ENCODE assay signal across 12 cellular contexts in genomic region chr3:130122891-130123775, GRCh38. TPM values are rescaled to one million over a fixed set of nuclear protein-coding genes. Genes with fewer than 3 reads are reported as not detected.
DNase-seq lines count a peak whose midpoint lies in the region; ATAC-seq, FAIRE-seq and TF ChIP-seq lines count a peak whose summit lies in the region.
"Not testable (repeated sequence)": the region's sequence is repeated elsewhere in the genome, so short reads cannot be mapped to it uniquely, and the experiment has no call there.
"Had no signal": no experiment of that assay in that cellular context is flagged by ENCODE, and none has a peak within 500 bp of the region (broad histone marks: within the 10 kb centered on the region; RNA-seq: fewer than 3 reads in every experiment).

No MANE protein-coding gene starts in this region.

- H3K27me3 ChIP-seq in IMR-90 (ENCODE audit: control insufficient read depth, insufficient read depth, low read length); bronchial epithelial cell (ENCODE audit: control insufficient read depth, insufficient read depth, low read length); skeletal muscle satellite cell (ENCODE audit: control insufficient read depth, insufficient read depth, low read length): not testable (repeated sequence)

- H3K4me3 ChIP-seq in IMR-90 (ENCODE audit: insufficient read depth, low read depth, low read length); bronchial epithelial cell (ENCODE audit: low read depth, low read length); epithelial cell of esophagus (ENCODE audit: low read length); skeletal muscle satellite cell (ENCODE audit: low read length): not testable (repeated sequence)

- H3K4me1 Mint-ChIP-seq in neural crest cell, result peaks cover 15% of the 10 kb centered on the region

- not testable (repeated sequence) for H2AK9ac ChIP-seq in IMR-90 (replicated peaks; ENCODE audit: low read depth, low read length, poor library complexity)

- H4K5ac ChIP-seq in IMR-90 (ENCODE audit: low read depth, low read length), result peak overlapping the region; percentile 39; the same call in 1 of the 2 replicates

- H3K18ac ChIP-seq in IMR-90 (ENCODE audit: low read depth, low read length), result peak overlapping the region; percentile 61; the same call in 1 of the 2 replicates

- H3K56ac ChIP-seq in IMR-90 (ENCODE audit: extremely low read depth, insufficient read depth, low read length), result not testable (repeated sequence)

- peak overlapping the region; percentile 65 for H4K91ac ChIP-seq in IMR-90 (ENCODE audit: insufficient read depth, low read depth, low read length)

- H3K9me3 ChIP-seq in IMR-90 (ENCODE audit: control insufficient read depth, insufficient read depth, low read length); skeletal muscle satellite cell (replicated peaks; ENCODE audit: low read length): not testable (repeated sequence)

- intact Hi-C loops in IMR-90 (cut with micrococcal nuclease), result not testable (repeated sequence)

- H2AK5ac ChIP-seq in IMR-90 (ENCODE audit: low read depth, low read length), result not testable (repeated sequence)

- not testable (repeated sequence) for H3K9me1 ChIP-seq in IMR-90 (ENCODE audit: insufficient read depth, low read length)

- peak overlapping the region; percentile 29 for H3K27ac Mint-ChIP-seq in neural crest cell (ENCODE audit: unreplicated experiment)

- CTCF ChIA-PET in IMR-90 (lab: Yijun Ruan, JAX), result not testable (repeated sequence)

- not testable (repeated sequence) for TF ChIP-seq RAD21 in IMR-90 (IDR thresholded peaks at IDR 0.05; ENCODE audit: low read length)

- FAIRE-seq in bronchial epithelial cell (lab: Jason Lieb, UNC), result not testable (repeated sequence)

- DNase-seq in EH (ENCODE audit: low read depth) (peak; percentile 60), IMR-90 (peak; percentile 15), bronchial epithelial cell (ENCODE audit: low read depth) (peak; percentile 38), epithelial cell of esophagus (ENCODE audit: low read depth) (peak; percentile 14), left kidney (ENCODE audit: low read depth, low spot score) (peak; percentile 35)
- not testable (repeated sequence) for DNase-seq in neural crest cell (ENCODE audit: low read depth, low spot score)

- not testable (repeated sequence) for H2BK5ac ChIP-seq in IMR-90 (ENCODE audit: low read depth, low read length, poor library complexity, severe bottlenecking)

- H3K36me3 Mint-ChIP-seq in neural crest cell (ENCODE audit: low read depth), result not testable (repeated sequence)

- not testable (repeated sequence) for BruUV-seq in IMR-90 (replicated peaks; lab: Mats Ljungman, UMichigan)

- H3K9me3 Mint-ChIP-seq in neural crest cell, result not testable (repeated sequence)

- H2BK15ac ChIP-seq in IMR-90 (ENCODE audit: low read depth, low read length), result not testable (repeated sequence)

- not testable (repeated sequence) for H2BK120ac ChIP-seq in IMR-90 (ENCODE audit: low read depth, low read length)

- not testable (repeated sequence) for TF ChIP-seq CTCF in IMR-90 (conservative IDR thresholded peaks at IDR 0.05; ENCODE audit: low read depth, low read length); bronchial epithelial cell (IDR thresholded peaks at IDR 0.05; ENCODE audit: insufficient read depth, low read length, severe bottlenecking); epithelial cell of esophagus (IDR thresholded peaks at IDR 0.05; ENCODE audit: insufficient read depth, low read depth, low read length, missing control alignments); neural crest cell (conservative IDR thresholded peaks at IDR 0.05)

- not testable (repeated sequence) for H3K36me3 ChIP-seq in IMR-90 (ENCODE audit: control insufficient read depth, insufficient read depth, low read length); bronchial epithelial cell (ENCODE audit: control insufficient read depth, insufficient read depth, low read length); skeletal muscle satellite cell (ENCODE audit: insufficient read depth, low read length)

- POLR2A ChIA-PET in IMR-90 (lab: Charles Lee; ENCODE audit: unreplicated experiment), result not testable (repeated sequence)

- H3K4me1 ChIP-seq in IMR-90 (ENCODE audit: control insufficient read depth, insufficient read depth, low read length); skeletal muscle satellite cell (ENCODE audit: control insufficient read depth, insufficient read depth, low read length): not testable (repeated sequence)

- not testable (repeated sequence) for H3K4me2 ChIP-seq in IMR-90 (ENCODE audit: low read depth, low read length)
- peak overlapping the region; percentile 25 for H3K4me2 ChIP-seq in skeletal muscle satellite cell (ENCODE audit: low read length)

- H2BK20ac ChIP-seq in IMR-90 (ENCODE audit: low read depth, low read length), result not testable (repeated sequence)

- H3K4ac ChIP-seq in IMR-90 (ENCODE audit: low read depth, low read length), result peak overlapping the region; percentile 61; the same call in 1 of the 2 replicates

- H3K27ac ChIP-seq in IMR-90 (ENCODE audit: insufficient read depth, low read length), result not testable (repeated sequence)

- not testable (repeated sequence) for H2AFZ ChIP-seq in IMR-90 (replicated peaks; ENCODE audit: low read length, poor library complexity)

- H4K20me1 ChIP-seq in IMR-90 (ENCODE audit: insufficient read depth, low read length), result not testable (repeated sequence)

- H3K9ac ChIP-seq in IMR-90 (ENCODE audit: low read depth, low read length), result peak overlapping the region; percentile 41; the same call in 1 of the 2 replicates
- not testable (repeated sequence) for H3K9ac ChIP-seq in skeletal muscle satellite cell (ENCODE audit: low read depth, low read length)

- WGBS in IMR-90 (ENCODE audit: extremely low coverage in 2 of 2, insufficient read length in 1 of 2), 2 experiments, result 60% methylated on average over 1 of the region's 17 CpGs; no CpG with 5 or more reads in 1 of the 2 experiments

- dilution Hi-C loops in IMR-90 (cut with HindIII; ENCODE audit: low sequenced_read_pairs, unreplicated experiment), result not testable (repeated sequence)

- not testable (repeated sequence) for H3K4me3 Mint-ChIP-seq in neural crest cell

- peak overlapping the region in 1 of 2 experiments; percentile 9; a peak in 1 of 4 replicates for H4K8ac ChIP-seq in IMR-90 (ENCODE audit: low read depth in 2 of 2, low read length in 2 of 2)

- not testable (repeated sequence) for H3K79me1 ChIP-seq in IMR-90 (ENCODE audit: low read depth in 1 of 2, low read length in 2 of 2)

- not testable (repeated sequence) for H3K27me3 Mint-ChIP-seq in neural crest cell (ENCODE audit: low read depth)

- TF ChIP-seq POLR2A in IMR-90 (IDR thresholded peaks at IDR 0.05; ENCODE audit: low read depth, low read length), result not testable (repeated sequence)

- in situ Hi-C loops in IMR-90 (cut with MboI; ENCODE audit: low sequenced_read_pairs), result not testable (repeated sequence)

- not testable (repeated sequence) for H3K23ac ChIP-seq in IMR-90 (ENCODE audit: low read depth, low read length)

- ATAC-seq in IMR-90 (ENCODE audit: low read depth), result not testable (repeated sequence)

- H3K14ac ChIP-seq in IMR-90 (replicated peaks; ENCODE audit: low read depth, low read length), result not testable (repeated sequence)

RNA-seq across cellular contexts. Expression of gene ALG1L2, which starts 41.5 kb away (rescaled TPM):
- total RNA-seq in IMR-90 (2012; rRNA removed) (not detected in 2 replicates), bronchial epithelial cell (not detected in 2 replicates), neural crest cell (1.4 and 1.6 TPM in 2 replicates)
- not detected in 2 replicates for polyA plus RNA-seq in IMR-90 (2012; rRNA removed)
- not detected in 2 replicates for polyA plus RNA-seq in IMR-90 (2012; cell fraction: cytosol; rRNA removed)
- not detected in 2 replicates for polyA plus RNA-seq in IMR-90 (2012; cell fraction: nucleus; rRNA removed; ENCODE audit: low replicate concordance)
- not detected in 2 replicates for total RNA-seq in skeletal muscle satellite cell (2012; rRNA removed)
- total RNA-seq: H4, NCI-H460, Right ventricle myocardium inferior, RPMI7951 had no signal
- polyA plus RNA-seq: BJ had no signal
